ENCODE assay signal across 9 cellular contexts in the genomic region with DNA sequence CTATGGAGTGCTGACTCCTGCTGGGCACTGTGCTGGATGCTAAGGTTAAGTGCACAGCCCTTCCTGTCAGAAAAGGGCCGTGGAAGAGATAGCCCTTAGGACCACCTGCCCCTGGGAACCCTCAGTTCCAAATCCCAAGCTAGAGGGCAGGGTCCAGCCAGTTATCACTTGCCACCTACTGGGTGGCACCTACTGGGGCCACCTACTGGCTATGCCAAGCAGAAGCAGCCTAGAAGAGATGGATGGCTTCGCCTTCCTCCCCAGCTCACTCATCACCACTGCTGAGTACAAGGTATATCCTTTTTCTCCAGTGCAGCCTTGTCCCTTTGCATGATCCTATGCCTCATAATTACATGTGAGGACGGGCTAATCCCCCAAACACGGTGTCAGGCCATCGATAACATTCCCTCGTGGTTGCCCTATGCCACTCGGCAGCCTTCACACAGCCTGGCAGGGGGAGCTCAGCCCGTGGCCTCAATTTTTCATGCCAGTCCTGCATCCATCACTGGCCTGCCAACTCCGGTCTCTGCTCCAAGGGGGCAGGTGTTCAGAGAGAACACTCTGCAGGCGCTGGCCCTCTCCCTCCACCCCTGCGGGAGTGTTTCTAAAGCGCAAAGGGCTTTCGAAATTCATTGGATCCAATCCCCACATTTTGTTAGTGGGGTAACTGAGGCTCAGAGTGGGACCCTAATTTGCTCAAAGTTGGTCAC. TPM values are rescaled to one million over a fixed set of nuclear protein-coding genes. Genes with fewer than 3 reads are reported as not detected.
DNase-seq lines count a peak whose midpoint lies in the region; ATAC-seq, FAIRE-seq and TF ChIP-seq lines count a peak whose summit lies in the region.
"Had no signal": no experiment of that assay in that cellular context is flagged by ENCODE, and none has a peak within 500 bp of the region (broad histone marks: within the 10 kb centered on the region; RNA-seq: fewer than 3 reads in every experiment).

No MANE protein-coding gene starts in this region.

- peaks cover 68% of the 10 kb centered on the region for H3K27me3 Mint-ChIP-seq in stimulated activated naive CD8-positive, alpha-beta T cell treated with anti-CD3 and anti-CD28 coated beads, Interleukin-15, amount 100 ng/mL, for 72 hours

- H3K4me3 ChIP-seq in heart left ventricle (no peak overlapping the region), right cardiac atrium (ENCODE audit: low read length) (no peak overlapping the region), LNCaP clone FGC (ENCODE audit: low read depth, low read length) (no peak overlapping the region)

- intact Hi-C loops in heart left ventricle (cut with DNase I) = no loop called here
- intact Hi-C loops in right cardiac atrium (cut with DNase I) = no loop called here

- no peak overlapping the region for H3K27ac Mint-ChIP-seq in stimulated activated naive CD8-positive, alpha-beta T cell treated with anti-CD3 and anti-CD28 coated beads, Interleukin-15, amount 100 ng/mL, for 72 hours

- no peaks in the 10 kb centered on the region for H3K4me1 Mint-ChIP-seq in stimulated activated naive CD8-positive, alpha-beta T cell treated with anti-CD3 and anti-CD28 coated beads, Interleukin-15, amount 100 ng/mL, for 72 hours

- TF ChIP-seq CTCF in heart left ventricle (IDR thresholded peaks at IDR 0.05) (peak in 8 of 12 donors; percentile 8 to 29 (median 12)), LNCaP clone FGC (IDR thresholded peaks at IDR 0.05; ENCODE audit: control insufficient read depth, extremely low read depth, insufficient read depth) (peak; percentile 33)

- ATAC-seq in heart left ventricle (peak in 2 of 4 donors; percentile 25 to 31), right cardiac atrium (no peak), HG03565 (IDR thresholded peaks at IDR 0.05; ENCODE audit: unreplicated experiment) (no peak)
- ATAC-seq in stimulated activated naive CD8-positive, alpha-beta T cell treated with anti-CD3 and anti-CD28 coated beads, Interleukin-15, amount 100 ng/mL, for 72 hours = peak; percentile 45

- no peak for DNase-seq in heart left ventricle
- no peak for DNase-seq in right cardiac atrium
- no peak for DNase-seq in LNCaP clone FGC (ENCODE audit: low read depth)
- DNase-seq in cerebellum (ENCODE audit: low spot score) = peak; percentile 89
- DNase-seq in stimulated activated naive CD8-positive, alpha-beta T cell treated with anti-CD3 and anti-CD28 coated beads, Interleukin-15, amount 100 ng/mL, for 72 hours = no peak
- DNase-seq in GF-D8 (lab: John Stamatoyannopoulos, UW) = no peak
- no peak for DNase-seq in RCC 7860 (ENCODE audit: low spot score)

- H3K4me3 Mint-ChIP-seq in stimulated activated naive CD8-positive, alpha-beta T cell treated with anti-CD3 and anti-CD28 coated beads, Interleukin-15, amount 100 ng/mL, for 72 hours = no peak overlapping the region

- WGBS in heart left ventricle, 4 donors = 76 to 87% (median 80%) methylated on average over 13 of the region's 13 CpGs
- WGBS in right cardiac atrium = 77% methylated on average over 13 of the region's 13 CpGs

- H3K9me3 Mint-ChIP-seq in stimulated activated naive CD8-positive, alpha-beta T cell treated with anti-CD3 and anti-CD28 coated beads, Interleukin-15, amount 100 ng/mL, for 72 hours = no peaks in the 10 kb centered on the region

- no peak for FAIRE-seq in RCC 7860 (lab: Jason Lieb, UNC)
- FAIRE-seq: islet of Langerhans had no signal

- H3K9me3 ChIP-seq in heart left ventricle = no peaks in the 10 kb centered on the region
- no peaks in the 10 kb centered on the region for H3K9me3 ChIP-seq in right cardiac atrium (ENCODE audit: control insufficient read depth, low read length)

- H3K4me1 ChIP-seq in heart left ventricle (no peaks in the 10 kb centered on the region), right cardiac atrium (ENCODE audit: control insufficient read depth, insufficient read depth, low read length) (no peaks in the 10 kb centered on the region)

- no peaks in the 10 kb centered on the region for H3K36me3 ChIP-seq in heart left ventricle

- no peak for TF ChIP-seq POLR2A in heart left ventricle (IDR thresholded peaks at IDR 0.05)

- H3K27me3 ChIP-seq in heart left ventricle = peaks cover 0 to 87% (median 5%) of the 10 kb centered on the region in 9 donors
- H3K27me3 ChIP-seq in right cardiac atrium (ENCODE audit: control insufficient read depth, insufficient read depth) = no peaks in the 10 kb centered on the region

- H3K27ac ChIP-seq in heart left ventricle (no peak overlapping the region), right cardiac atrium (ENCODE audit: low read length) (no peak overlapping the region)

RNA-seq across cellular contexts. Expression of gene SYT2, which starts 49.0 kb away (rescaled TPM):
- total RNA-seq in heart left ventricle (under 1 TPM in 4 of 9 donors, not detected in 5; 0.03 to 0.09 (median 0.07) TPM), right cardiac atrium (not detected), cerebellum (13.2 TPM)
- polyA plus RNA-seq in heart left ventricle (under 1 TPM in 1 of 2 donors, not detected in 1; 0.04 TPM), right cardiac atrium (0.02 TPM)

Comparison
In these comparisons a context has a peak if more than half of its experiments do, and no peak if none do; other contexts are left out.
1. RNA of gene SYT2, which starts 49.0 kb away (total RNA-seq): 13.2 TPM in cerebellum (single experiment); not detected in right cardiac atrium and 0.03 to 0.09 TPM in heart left ventricle; every median in the first group is over 10 times any median in the second.